Comparison of ENCODE assay signal across 28 cellular contexts in genomic region chr5:2300421-2300820, GRCh38.
"Had no signal": no experiment of that assay in that cellular context is flagged by ENCODE, and none has a peak within 500 bp of the region (broad histone marks: within the 10 kb centered on the region; RNA-seq: fewer than 3 reads in every experiment).

No MANE protein-coding gene starts in this region.

- H3K36me3 Mint-ChIP-seq: activated CD4-positive, alpha-beta memory T cell treated with anti-CD3 and anti-CD28 coated beads for 36 hours; activated CD8-positive, alpha-beta memory T cell treated with anti-CD3 and anti-CD28 coated beads, Interleukin-2, amount 10 ng/mL, durations not matched to agents 7 days and 5 days; activated naive CD4-positive, alpha-beta T cell treated with anti-CD3 and anti-CD28 coated beads, Interleukin-2, amount 50 U/mL, for 24 hours; activated naive CD8-positive, alpha-beta T cell treated with anti-CD3 and anti-CD28 coated beads for 36 hours had no signal

- H3K27ac ChIP-seq: adrenal gland, body of pancreas had no signal

- H3K36me3 ChIP-seq: adrenal gland had no signal

- H3K4me3 ChIP-seq: adrenal gland, body of pancreas had no signal

- ATAC-seq: activated CD4-positive, alpha-beta T cell treated with anti-CD3 and anti-CD28 coated beads for 36 hours; activated CD8-positive, alpha-beta memory T cell treated with anti-CD3 and anti-CD28 coated beads, Interleukin-2, amount 10 ng/mL, durations not matched to agents 7 days and 5 days; activated CD8-positive, alpha-beta T cell treated with anti-CD3 and anti-CD28 coated beads, Interleukin-2, amount 10 ng/mL, durations not matched to agents 7 days and 5 days; activated naive CD8-positive, alpha-beta T cell treated with anti-CD3 and anti-CD28 coated beads, Interleukin-2, amount 50 U/mL, for 24 hours; body of pancreas; esophagus mucosa had no signal

- H3K4me1 Mint-ChIP-seq: activated CD4-positive, alpha-beta T cell treated with anti-CD3 and anti-CD28 coated beads for 36 hours; activated CD4-positive, alpha-beta T cell treated with anti-CD3 and anti-CD28 coated beads, Interleukin-2, amount 10 ng/mL, durations not matched to agents 24 days and 14 days; activated CD8-positive, alpha-beta memory T cell treated with anti-CD3 and anti-CD28 coated beads, Interleukin-2, amount 10 ng/mL, durations not matched to agents 7 days and 5 days; activated naive CD4-positive, alpha-beta T cell treated with anti-CD3 and anti-CD28 coated beads, Interleukin-2, amount 50 U/mL, for 24 hours; activated naive CD8-positive, alpha-beta T cell treated with anti-CD3 and anti-CD28 coated beads for 36 hours; activated naive CD8-positive, alpha-beta T cell treated with anti-CD3 and anti-CD28 coated beads, Interleukin-2, amount 50 U/mL, for 24 hours had no signal

- H3K27me3 ChIP-seq: adrenal gland, body of pancreas had no signal

- H3K4me3 Mint-ChIP-seq: activated CD4-positive, alpha-beta memory T cell treated with anti-CD3 and anti-CD28 coated beads for 36 hours; activated CD4-positive, alpha-beta T cell treated with anti-CD3 and anti-CD28 coated beads for 36 hours; activated CD4-positive, alpha-beta T cell treated with anti-CD3 and anti-CD28 coated beads, Interleukin-2, amount 10 ng/mL, durations not matched to agents 24 days and 14 days; activated CD8-positive, alpha-beta memory T cell treated with anti-CD3 and anti-CD28 coated beads, Interleukin-2, amount 10 ng/mL, durations not matched to agents 7 days and 5 days; activated CD8-positive, alpha-beta T cell treated with anti-CD3 and anti-CD28 coated beads, Interleukin-2, amount 10 ng/mL, durations not matched to agents 7 days and 5 days; activated naive CD4-positive, alpha-beta T cell treated with anti-CD3 and anti-CD28 coated beads for 36 hours; activated naive CD4-positive, alpha-beta T cell treated with anti-CD3 and anti-CD28 coated beads, Interleukin-2, amount 50 U/mL, for 24 hours; activated naive CD8-positive, alpha-beta T cell treated with anti-CD3 and anti-CD28 coated beads for 36 hours; activated naive CD8-positive, alpha-beta T cell treated with anti-CD3 and anti-CD28 coated beads, Interleukin-2, amount 50 U/mL, for 24 hours; activated T-helper 1 cell treated with anti-CD3 and anti-CD28 coated beads, Interleukin-12 subunit alpha, Interleukin-12 subunit beta, Interleukin-2, Interleukin-4 antibody, amounts not matched to agents 30 ng/mL and 10 ng/mL and 1 ng/mL, durations not matched to agents 14 hours and 24 hours and 36 hours had no signal

- H3K27me3 Mint-ChIP-seq: activated CD4-positive, alpha-beta memory T cell treated with anti-CD3 and anti-CD28 coated beads for 36 hours; activated CD4-positive, alpha-beta T cell treated with anti-CD3 and anti-CD28 coated beads, Interleukin-2, amount 10 ng/mL, durations not matched to agents 24 days and 14 days; activated CD8-positive, alpha-beta memory T cell treated with anti-CD3 and anti-CD28 coated beads, Interleukin-2, amount 10 ng/mL, durations not matched to agents 7 days and 5 days; activated naive CD8-positive, alpha-beta T cell treated with anti-CD3 and anti-CD28 coated beads, Interleukin-2, amount 50 U/mL, for 24 hours had no signal

- DNase-seq: activated CD4-positive, alpha-beta memory T cell treated with anti-CD3 and anti-CD28 coated beads for 36 hours; activated CD4-positive, alpha-beta T cell treated with anti-CD3 and anti-CD28 coated beads for 36 hours; activated CD4-positive, alpha-beta T cell treated with anti-CD3 and anti-CD28 coated beads, Interleukin-2, amount 10 ng/mL, durations not matched to agents 24 days and 14 days; activated CD4-positive, CD25-positive, alpha-beta regulatory T cell; activated CD4-positive, CD25-positive, alpha-beta regulatory T cell treated with anti-CD3 and anti-CD28 coated beads, Interleukin-2, amount 50 U/mL, for 72 hours; activated CD8-positive, alpha-beta memory T cell treated with anti-CD3 and anti-CD28 coated beads, Interleukin-2, amount 10 ng/mL, durations not matched to agents 7 days and 5 days; activated CD8-positive, alpha-beta memory T cell treated with anti-CD3 and anti-CD28 coated beads, Interleukin-2, amount 50 U/mL, for 4 hours; activated CD8-positive, alpha-beta T cell treated with anti-CD3 and anti-CD28 coated beads, Interleukin-2, amount 10 ng/mL, durations not matched to agents 7 days and 5 days; activated effector memory CD4-positive, alpha-beta T cell treated with anti-CD3 and anti-CD28 coated beads, Interleukin-2, amount 50 U/mL, for 16 hours; activated naive CD4-positive, alpha-beta T cell treated with anti-CD3 and anti-CD28 coated beads for 36 hours; activated naive CD8-positive, alpha-beta T cell treated with anti-CD3 and anti-CD28 coated beads for 36 hours; activated naive CD8-positive, alpha-beta T cell treated with anti-CD3 and anti-CD28 coated beads, Interleukin-2, amount 50 U/mL, for 24 hours; activated T-cell treated with anti-CD3 and anti-CD28 coated beads, Interleukin-2, amount 50 U/mL, for 1 hour; activated T-cell treated with anti-CD3 and anti-CD28 coated beads, Interleukin-2, amount 50 U/mL, for 48 hours; adrenal gland; amygdala; aorta; body of pancreas; caudate nucleus; cortex of kidney; dermis blood vessel endothelial cell; effector CD8-positive, alpha-beta T cell; foreskin fibroblast; T-helper 2 cell had no signal

- H3K4me1 ChIP-seq: adrenal gland, body of pancreas had no signal

- H3K9me3 Mint-ChIP-seq: activated CD4-positive, alpha-beta memory T cell treated with anti-CD3 and anti-CD28 coated beads for 36 hours; activated CD4-positive, alpha-beta T cell treated with anti-CD3 and anti-CD28 coated beads, Interleukin-2, amount 10 ng/mL, durations not matched to agents 24 days and 14 days; activated naive CD4-positive, alpha-beta T cell treated with anti-CD3 and anti-CD28 coated beads for 36 hours; activated naive CD4-positive, alpha-beta T cell treated with anti-CD3 and anti-CD28 coated beads, Interleukin-2, amount 50 U/mL, for 24 hours; activated naive CD8-positive, alpha-beta T cell treated with anti-CD3 and anti-CD28 coated beads for 36 hours; activated naive CD8-positive, alpha-beta T cell treated with anti-CD3 and anti-CD28 coated beads, Interleukin-2, amount 50 U/mL, for 24 hours; activated T-helper 1 cell treated with anti-CD3 and anti-CD28 coated beads, Interleukin-12 subunit alpha, Interleukin-12 subunit beta, Interleukin-2, Interleukin-4 antibody, amounts not matched to agents 30 ng/mL and 10 ng/mL and 1 ng/mL, durations not matched to agents 14 hours and 24 hours and 36 hours; activated T-helper 2 cell treated with anti-CD3 and anti-CD28 coated beads, Interferon-gamma antibody, Interleukin-2, Interleukin-4, amounts not matched to agents 10 μg/mL and 5 μg/mL and 100 μg/mL, durations not matched to agents 14 hours and 24 hours and 36 hours had no signal

- H3K9me3 ChIP-seq: adrenal gland, body of pancreas had no signal

- H3K27ac Mint-ChIP-seq: activated CD4-positive, alpha-beta memory T cell treated with anti-CD3 and anti-CD28 coated beads for 36 hours; activated CD4-positive, alpha-beta T cell treated with anti-CD3 and anti-CD28 coated beads for 36 hours; activated CD4-positive, alpha-beta T cell treated with anti-CD3 and anti-CD28 coated beads, Interleukin-2, amount 10 ng/mL, durations not matched to agents 24 days and 14 days; activated CD8-positive, alpha-beta memory T cell treated with anti-CD3 and anti-CD28 coated beads, Interleukin-2, amount 10 ng/mL, durations not matched to agents 7 days and 5 days; activated CD8-positive, alpha-beta T cell treated with anti-CD3 and anti-CD28 coated beads, Interleukin-2, amount 10 ng/mL, durations not matched to agents 7 days and 5 days; activated naive CD4-positive, alpha-beta T cell treated with anti-CD3 and anti-CD28 coated beads for 36 hours; activated naive CD4-positive, alpha-beta T cell treated with anti-CD3 and anti-CD28 coated beads, Interleukin-2, amount 50 U/mL, for 24 hours; activated naive CD8-positive, alpha-beta T cell treated with anti-CD3 and anti-CD28 coated beads for 36 hours; activated naive CD8-positive, alpha-beta T cell treated with anti-CD3 and anti-CD28 coated beads, Interleukin-2, amount 50 U/mL, for 24 hours; activated T-helper 1 cell treated with anti-CD3 and anti-CD28 coated beads, Interleukin-12 subunit alpha, Interleukin-12 subunit beta, Interleukin-2, Interleukin-4 antibody, amounts not matched to agents 30 ng/mL and 10 ng/mL and 1 ng/mL, durations not matched to agents 14 hours and 24 hours and 36 hours; activated T-helper 2 cell treated with anti-CD3 and anti-CD28 coated beads, Interferon-gamma antibody, Interleukin-2, Interleukin-4, amounts not matched to agents 10 μg/mL and 5 μg/mL and 100 μg/mL, durations not matched to agents 14 hours and 24 hours and 36 hours had no signal
